In the genomic region with DNA sequence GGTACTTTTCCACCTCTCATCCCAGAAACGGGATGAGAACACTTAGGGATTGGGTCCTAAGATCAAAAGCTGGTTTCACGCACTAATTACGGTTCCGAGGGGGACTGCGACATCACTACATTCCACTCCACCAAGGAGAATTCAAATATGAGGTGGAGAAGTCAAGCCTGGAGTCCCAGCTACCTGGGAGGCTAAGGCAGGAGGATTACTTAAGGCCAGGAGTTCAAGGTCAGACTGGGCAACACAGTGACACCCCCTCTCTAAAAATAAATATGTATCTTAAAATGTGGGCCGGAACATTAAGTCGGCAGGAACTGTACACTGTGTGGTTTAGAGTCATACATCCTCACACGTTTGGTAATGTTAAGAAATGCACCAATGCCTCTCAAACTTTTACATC, we compare ENCODE assay signal across 11 cellular contexts. TPM values are rescaled to one million over a fixed set of nuclear protein-coding genes. Genes with fewer than 3 reads are reported as not detected.
DNase-seq lines count a peak whose midpoint lies in the region; ATAC-seq and TF ChIP-seq lines count a peak whose summit lies in the region.
"Had no signal": no experiment of that assay in that cellular context is flagged by ENCODE, and none has a peak within 500 bp of the region (broad histone marks: within the 10 kb centered on the region; RNA-seq: fewer than 3 reads in every experiment).

No MANE protein-coding gene starts in this region.

- H3K27me3 Mint-ChIP-seq in activated T-cell treated with anti-CD3 and anti-CD28 coated beads, Interleukin-2, amount 50 U/mL, for 72 hours (ENCODE audit: low read depth): no peaks in the 10 kb centered on the region
- no peaks in the 10 kb centered on the region for H3K27me3 Mint-ChIP-seq in activated CD4-positive, alpha-beta memory T cell treated with anti-CD3 and anti-CD28 coated beads, Interleukin-2, amount 10 ng/mL, durations not matched to agents 7 days and 5 days
- H3K27me3 Mint-ChIP-seq in glutamatergic neuron (ENCODE audit: unreplicated experiment): peaks cover 5% of the 10 kb centered on the region
- no peaks in the 10 kb centered on the region for H3K27me3 Mint-ChIP-seq in stimulated activated memory B cell treated with anti-CD40 and anti-IgM and Interleukin-4, amounts not matched to agents 10 μg/mL and 1 μg/mL and 100 μg/mL, for 72 hours

- H3K4me1 Mint-ChIP-seq in activated T-cell treated with anti-CD3 and anti-CD28 coated beads, Interleukin-2, amount 50 U/mL, for 72 hours (ENCODE audit: low read depth): peaks cover 34% of the 10 kb centered on the region
- H3K4me1 Mint-ChIP-seq in activated CD4-positive, alpha-beta memory T cell treated with anti-CD3 and anti-CD28 coated beads, Interleukin-2, amount 10 ng/mL, durations not matched to agents 7 days and 5 days: peaks cover 56% of the 10 kb centered on the region
- H3K4me1 Mint-ChIP-seq in glutamatergic neuron (ENCODE audit: low read depth, unreplicated experiment): peaks cover 11% of the 10 kb centered on the region
- H3K4me1 Mint-ChIP-seq in stimulated activated memory B cell treated with anti-CD40 and anti-IgM and Interleukin-4, amounts not matched to agents 10 μg/mL and 1 μg/mL and 100 μg/mL, for 72 hours: peaks cover 39% of the 10 kb centered on the region

- TF ChIP-seq CTCF in glutamatergic neuron (IDR thresholded peaks at IDR 0.05; ENCODE audit: partially characterized antibody, unreplicated experiment): no peak

- H3K36me3 Mint-ChIP-seq in activated T-cell treated with anti-CD3 and anti-CD28 coated beads, Interleukin-2, amount 50 U/mL, for 72 hours (ENCODE audit: insufficient read depth in 2 of 2): peaks cover 4% of the 10 kb centered on the region in 2 donors
- peaks cover 12% of the 10 kb centered on the region for H3K36me3 Mint-ChIP-seq in activated CD4-positive, alpha-beta memory T cell treated with anti-CD3 and anti-CD28 coated beads, Interleukin-2, amount 10 ng/mL, durations not matched to agents 7 days and 5 days (ENCODE audit: low read depth)
- no peaks in the 10 kb centered on the region for H3K36me3 Mint-ChIP-seq in glutamatergic neuron (ENCODE audit: unreplicated experiment)
- H3K36me3 Mint-ChIP-seq in stimulated activated memory B cell treated with anti-CD40 and anti-IgM and Interleukin-4, amounts not matched to agents 10 μg/mL and 1 μg/mL and 100 μg/mL, for 72 hours: peaks cover 17% of the 10 kb centered on the region

- POLR2A ChIA-PET in activated CD4-positive, alpha-beta memory T cell treated with anti-CD3 and anti-CD28 coated beads, Interleukin-2, amount 10 ng/mL, durations not matched to agents 7 days and 5 days (lab: Charles Lee): no interaction called here

- H3K27ac Mint-ChIP-seq in activated T-cell treated with anti-CD3 and anti-CD28 coated beads, Interleukin-2, amount 50 U/mL, for 72 hours: peak overlapping the region; percentile 66
- peak overlapping the region; percentile 71 for H3K27ac Mint-ChIP-seq in activated CD4-positive, alpha-beta memory T cell treated with anti-CD3 and anti-CD28 coated beads, Interleukin-2, amount 10 ng/mL, durations not matched to agents 7 days and 5 days
- no peak overlapping the region for H3K27ac Mint-ChIP-seq in glutamatergic neuron (ENCODE audit: unreplicated experiment)
- H3K27ac Mint-ChIP-seq in stimulated activated memory B cell treated with anti-CD40 and anti-IgM and Interleukin-4, amounts not matched to agents 10 μg/mL and 1 μg/mL and 100 μg/mL, for 72 hours: peak overlapping the region; percentile 97

- no peak for DNase-seq in activated T-cell treated with anti-CD3 and anti-CD28 coated beads, Interleukin-2, amount 50 U/mL, for 72 hours
- no peak for DNase-seq in activated T-cell treated with anti-CD3 and anti-CD28 coated beads, Interleukin-2, amount 50 U/mL, for 1 hour
- DNase-seq in activated CD4-positive, alpha-beta memory T cell treated with anti-CD3 and anti-CD28 coated beads, Interleukin-2, amount 10 ng/mL, durations not matched to agents 7 days and 5 days: no peak
- DNase-seq in glutamatergic neuron: no peak
- DNase-seq in NCI-H1105 treated with DMSO at 0.1 percent for 48 hours (lab: John Stamatoyannopoulos, UW): no peak
- DNase-seq: C1 segment of cervical spinal cord; NCI-H2029; stimulated activated CD4-positive, alpha-beta T cell treated with anti-CD3 and anti-CD28 coated beads, Interleukin-4, amount 100 ng/mL, for 1 hour had no signal

- no peaks in the 10 kb centered on the region for H3K9me3 Mint-ChIP-seq in activated T-cell treated with anti-CD3 and anti-CD28 coated beads, Interleukin-2, amount 50 U/mL, for 72 hours
- no peaks in the 10 kb centered on the region for H3K9me3 Mint-ChIP-seq in activated CD4-positive, alpha-beta memory T cell treated with anti-CD3 and anti-CD28 coated beads, Interleukin-2, amount 10 ng/mL, durations not matched to agents 7 days and 5 days
- peaks cover 11% of the 10 kb centered on the region for H3K9me3 Mint-ChIP-seq in glutamatergic neuron (ENCODE audit: unreplicated experiment)
- H3K9me3 Mint-ChIP-seq in stimulated activated memory B cell treated with anti-CD40 and anti-IgM and Interleukin-4, amounts not matched to agents 10 μg/mL and 1 μg/mL and 100 μg/mL, for 72 hours: no peaks in the 10 kb centered on the region

- ATAC-seq in activated T-cell treated with anti-CD3 and anti-CD28 coated beads, Interleukin-2, amount 50 U/mL, for 72 hours (replicated peaks in 1 of 2): no peak
- ATAC-seq in stimulated activated memory B cell treated with anti-CD40 and anti-IgM and Interleukin-4, amounts not matched to agents 10 μg/mL and 1 μg/mL and 100 μg/mL, for 72 hours: no peak
- ATAC-seq in HG03095 (IDR thresholded peaks at IDR 0.05; ENCODE audit: unreplicated experiment) (no peak), HG02884 (IDR thresholded peaks at IDR 0.05; ENCODE audit: unreplicated experiment) (no peak)

- peak overlapping the region; percentile 95 for H3K4me3 Mint-ChIP-seq in activated T-cell treated with anti-CD3 and anti-CD28 coated beads, Interleukin-2, amount 50 U/mL, for 72 hours
- peak overlapping the region; percentile 96 for H3K4me3 Mint-ChIP-seq in activated CD4-positive, alpha-beta memory T cell treated with anti-CD3 and anti-CD28 coated beads, Interleukin-2, amount 10 ng/mL, durations not matched to agents 7 days and 5 days
- peak overlapping the region; percentile 92 for H3K4me3 Mint-ChIP-seq in glutamatergic neuron (ENCODE audit: unreplicated experiment)
- no peak overlapping the region for H3K4me3 Mint-ChIP-seq in stimulated activated memory B cell treated with anti-CD40 and anti-IgM and Interleukin-4, amounts not matched to agents 10 μg/mL and 1 μg/mL and 100 μg/mL, for 72 hours

- CTCF ChIA-PET in activated CD4-positive, alpha-beta memory T cell treated with anti-CD3 and anti-CD28 coated beads, Interleukin-2, amount 10 ng/mL, durations not matched to agents 7 days and 5 days (lab: Charles Lee): interaction anchor here (1.0 to 2.0 kb wide), 2 partner anchors 19 to 21 kb away, joined by 3 to 5 read pairs; no protein-coding TSS in a partner anchor

RNA-seq across cellular contexts. Expression of a gene that starts 1.6 kb away (rescaled TPM):
- 10 to 100 TPM; 44.9 to 54.4 TPM for total RNA-seq in activated T-cell treated with anti-CD3 and anti-CD28 coated beads, Interleukin-2, amount 50 U/mL, for 72 hours
- total RNA-seq in activated CD4-positive, alpha-beta memory T cell treated with anti-CD3 and anti-CD28 coated beads, Interleukin-2, amount 10 ng/mL, durations not matched to agents 7 days and 5 days: 10 to 100 TPM; 48.0 to 52.8 TPM
- total RNA-seq in glutamatergic neuron (ENCODE audit: unreplicated experiment): 78.3 TPM

RNA-seq across cellular contexts. Expression of a gene that starts 1.8 kb away (rescaled TPM):
- 10 to 100 TPM; 20.1 to 25.4 TPM for total RNA-seq in activated T-cell treated with anti-CD3 and anti-CD28 coated beads, Interleukin-2, amount 50 U/mL, for 72 hours
- 10 to 100 TPM; 11.0 to 11.4 TPM for total RNA-seq in activated CD4-positive, alpha-beta memory T cell treated with anti-CD3 and anti-CD28 coated beads, Interleukin-2, amount 10 ng/mL, durations not matched to agents 7 days and 5 days
- 13.7 TPM for total RNA-seq in glutamatergic neuron (ENCODE audit: unreplicated experiment)

RNA-seq across cellular contexts. Expression of a gene that starts 48.0 kb away (rescaled TPM):
- total RNA-seq in activated T-cell treated with anti-CD3 and anti-CD28 coated beads, Interleukin-2, amount 50 U/mL, for 72 hours: 10 to 100 TPM; 17.6 to 24.4 TPM
- 10 to 100 TPM; 16.9 to 18.9 TPM for total RNA-seq in activated CD4-positive, alpha-beta memory T cell treated with anti-CD3 and anti-CD28 coated beads, Interleukin-2, amount 10 ng/mL, durations not matched to agents 7 days and 5 days
- total RNA-seq in glutamatergic neuron (ENCODE audit: unreplicated experiment): 30.0 TPM

RNA-seq across cellular contexts. Expression of a gene that starts 48.4 kb away (rescaled TPM):
- total RNA-seq in activated T-cell treated with anti-CD3 and anti-CD28 coated beads, Interleukin-2, amount 50 U/mL, for 72 hours: 10 to 100 TPM; 29.4 to 35.8 TPM
- total RNA-seq in activated CD4-positive, alpha-beta memory T cell treated with anti-CD3 and anti-CD28 coated beads, Interleukin-2, amount 10 ng/mL, durations not matched to agents 7 days and 5 days: 10 to 100 TPM; 27.6 to 28.4 TPM
- total RNA-seq in glutamatergic neuron (ENCODE audit: unreplicated experiment): 35.8 TPM
